Comparison of ENCODE assay signal across 17 cellular contexts in genomic region chr17:3838206-3838605, GRCh38. TPM values are rescaled to one million over a fixed set of nuclear protein-coding genes. Genes with fewer than 3 reads are reported as not detected.
DNase-seq lines count a peak whose midpoint lies in the region; ATAC-seq and TF ChIP-seq lines count a peak whose summit lies in the region.
"Had no signal": no experiment of that assay in that cellular context is flagged by ENCODE, and none has a peak within 500 bp of the region (broad histone marks: within the 10 kb centered on the region; RNA-seq: fewer than 3 reads in every experiment).

No MANE protein-coding gene starts in this region.

- no peak overlapping the region for H3K9ac ChIP-seq in mucosa of rectum (ENCODE audit: low read depth in 1 of 2, low read length in 2 of 2)

- DNase-seq in cardiac muscle cell (ENCODE audit: low read depth in 1 of 2, low spot score in 1 of 2) (no peak), Right ventricle myocardium superior (no peak), ureter (ENCODE audit: low spot score) (peak; percentile 56)
- DNase-seq in effector memory CD4-positive, alpha-beta T cell: no peak
- DNase-seq in effector CD8-positive, alpha-beta T cell (lab: John Stamatoyannopoulos, UW): no peak
- DNase-seq: activated CD4-positive, alpha-beta T cell treated with anti-CD3 and anti-CD28 coated beads, Interleukin-2, amount 50 U/mL, for 48 hours; activated T-cell treated with anti-CD3 and anti-CD28 coated beads, Interleukin-2, amount 50 U/mL, for 72 hours; central memory CD4-positive, alpha-beta T cell; hippocampal formation; left ventricle myocardium inferior; NCI-H1694; NCI-H510A treated with DMSO at 0.1 percent for 48 hours had no signal

- H3K27ac ChIP-seq in cardiac muscle cell (peak overlapping the region; percentile 67), VCaP (0 out of 2 replicates have a peak overlapping the region, but pooled peaks have one; percentile 1), mucosa of rectum (ENCODE audit: low read depth in 2 of 2, low read length in 2 of 2) (peak overlapping the region; percentile 64 to 67)
- no peak overlapping the region for H3K27ac ChIP-seq in effector memory CD4-positive, alpha-beta T cell (ENCODE audit: insufficient read depth, low read length, poor library complexity, severe bottlenecking)
- H3K27ac ChIP-seq: left ventricle myocardium inferior, prostate gland had no signal

- peaks cover 29% of the 10 kb centered on the region for H3K36me3 ChIP-seq in cardiac muscle cell
- H3K36me3 ChIP-seq in mucosa of rectum (ENCODE audit: control insufficient read depth in 2 of 2, insufficient read depth in 2 of 2, low read length in 2 of 2): peaks cover 47 to 56% of the 10 kb centered on the region in 2 donors
- H3K36me3 ChIP-seq in effector memory CD4-positive, alpha-beta T cell (ENCODE audit: control insufficient read depth, insufficient read depth, low read length): peaks cover 45% of the 10 kb centered on the region
- H3K36me3 ChIP-seq: prostate gland had no signal

- H3K9me3 ChIP-seq in cardiac muscle cell (ENCODE audit: low read depth): no peaks in the 10 kb centered on the region
- no peaks in the 10 kb centered on the region for H3K9me3 ChIP-seq in mucosa of rectum (ENCODE audit: control insufficient read depth in 2 of 2, low read length in 2 of 2)
- no peaks in the 10 kb centered on the region for H3K9me3 ChIP-seq in effector memory CD4-positive, alpha-beta T cell (ENCODE audit: control insufficient read depth, low read length)
- H3K9me3 ChIP-seq: left ventricle myocardium inferior, prostate gland had no signal

- H3K4me3 ChIP-seq in cardiac muscle cell (no peak overlapping the region), mucosa of rectum (ENCODE audit: low read length in 2 of 2) (peak overlapping the region in 1 of 2 donors; percentile 26)
- no peak overlapping the region for H3K4me3 ChIP-seq in effector memory CD4-positive, alpha-beta T cell (ENCODE audit: insufficient read depth, low read depth, low read length, poor library complexity, severe bottlenecking)
- H3K4me3 ChIP-seq: GM12878, left ventricle myocardium inferior, prostate gland had no signal

- ATAC-seq in Right ventricle myocardium superior (ENCODE audit: poor library complexity): no peak
- ATAC-seq in GM19351 (IDR thresholded peaks at IDR 0.05; ENCODE audit: unreplicated experiment): no peak
- ATAC-seq: activated T-cell treated with anti-CD3 and anti-CD28 coated beads, Interleukin-2, amount 50 U/mL, for 72 hours; GM12878 had no signal

- TF ChIP-seq CTCF in cardiac muscle cell (IDR thresholded peaks at IDR 0.05; ENCODE audit: low read depth, low read length): no peak
- no peak for TF ChIP-seq CTCF in VCaP (conservative IDR thresholded peaks at IDR 0.05)

- intact Hi-C loops in Right ventricle myocardium superior (cut with DNase I): no loop called here

- peaks cover 44% of the 10 kb centered on the region for H3K4me1 ChIP-seq in cardiac muscle cell (ENCODE audit: low read depth)
- H3K4me1 ChIP-seq in mucosa of rectum (ENCODE audit: control insufficient read depth in 2 of 2, insufficient read depth in 2 of 2, low read length in 2 of 2): peaks cover 14 to 16% of the 10 kb centered on the region in 2 donors
- H3K4me1 ChIP-seq in effector memory CD4-positive, alpha-beta T cell (ENCODE audit: control insufficient read depth, insufficient read depth, low read length, poor library complexity, severe bottlenecking): no peaks in the 10 kb centered on the region
- H3K4me1 ChIP-seq: prostate gland had no signal

- H3K27me3 ChIP-seq in cardiac muscle cell: no peaks in the 10 kb centered on the region
- no peaks in the 10 kb centered on the region for H3K27me3 ChIP-seq in mucosa of rectum (ENCODE audit: control insufficient read depth in 2 of 2, insufficient read depth in 2 of 2, low read length in 2 of 2)
- no peaks in the 10 kb centered on the region for H3K27me3 ChIP-seq in effector memory CD4-positive, alpha-beta T cell (replicated peaks; ENCODE audit: control insufficient read depth, insufficient read depth, low read length, poor library complexity, severe bottlenecking)

RNA-seq across cellular contexts. Expression of gene NCBP3, which starts 7.8 kb away (rescaled TPM):
- total RNA-seq in cardiac muscle cell (16.8 and 32.2 TPM in 2 replicates), Right ventricle myocardium superior (13.8 TPM), ureter (46.1 TPM)
- 27.0 and 59.0 TPM in 2 replicates for polyA plus RNA-seq in cardiac muscle cell

RNA-seq across cellular contexts. Expression of gene ITGAE, which starts 37.2 kb away (rescaled TPM):
- total RNA-seq in cardiac muscle cell (15.6 and 18.1 TPM in 2 replicates), Right ventricle myocardium superior (14.8 TPM), ureter (28.5 TPM)
- polyA plus RNA-seq in cardiac muscle cell: 66.1 and 86.6 TPM in 2 replicates

RNA-seq across cellular contexts. Expression of gene CAMKK1, which starts 54.6 kb away (rescaled TPM):
- total RNA-seq in cardiac muscle cell (9.9 and 12.4 TPM in 2 replicates), Right ventricle myocardium superior (4.0 TPM), ureter (7.8 TPM)
- 6.5 and 7.7 TPM in 2 replicates for polyA plus RNA-seq in cardiac muscle cell
